Comparison of ENCODE assay signal across 13 cellular contexts in genomic region chr12:8261111-8261554, GRCh38. TPM values are rescaled to one million over a fixed set of nuclear protein-coding genes. Genes with fewer than 3 reads are reported as not detected.
DNase-seq lines count a peak whose midpoint lies in the region; ATAC-seq, FAIRE-seq and TF ChIP-seq lines count a peak whose summit lies in the region.
"Not testable (repeated sequence)": the region's sequence is repeated elsewhere in the genome, so short reads cannot be mapped to it uniquely, and the experiment has no call there.
"Had no signal": no experiment of that assay in that cellular context is flagged by ENCODE, and none has a peak within 500 bp of the region (broad histone marks: within the 10 kb centered on the region; RNA-seq: fewer than 3 reads in every experiment).

No MANE protein-coding gene starts in this region.

- not testable (repeated sequence) for H2AK5ac ChIP-seq in neuronal stem cell (ENCODE audit: low read depth, low read length)

- FAIRE-seq in K562 (lab: Jason Lieb, UNC), result not testable (repeated sequence)

- not testable (repeated sequence) for TF ChIP-seq CTCF in K562 (IDR thresholded peaks at IDR 0.05 in 2 of 3, conservative IDR thresholded peaks at IDR 0.05 in 1 of 3; ENCODE audit: insufficient read depth in 2 of 3, low read depth in 1 of 3, low read length in 3 of 3); upper lobe of right lung (IDR thresholded peaks at IDR 0.05)

- not testable (repeated sequence) for H3K4me1 ChIP-seq in K562 (replicated peaks in 1 of 2; ENCODE audit: control insufficient read depth in 2 of 2, insufficient read depth in 2 of 2, low read length in 2 of 2); neuronal stem cell (ENCODE audit: control insufficient read depth in 2 of 2, insufficient read depth in 1 of 2, low read depth in 1 of 2, low read length in 2 of 2); upper lobe of right lung

- not testable (repeated sequence) for H3K79me1 ChIP-seq in neuronal stem cell (ENCODE audit: low read depth, low read length)

- not testable (repeated sequence) for H2BK120ac ChIP-seq in neuronal stem cell (ENCODE audit: low read depth, low read length)

- in situ Hi-C loops in K562 (cut with MboI), result not testable (repeated sequence)

- not testable (repeated sequence) for H3K27ac ChIP-seq in K562 (ENCODE audit: extremely low read depth, low read depth, low read length); neuronal stem cell (replicated peaks; ENCODE audit: low read length); upper lobe of right lung

- H2AFZ ChIP-seq in K562 (ENCODE audit: low read depth, low read length); neuronal stem cell (ENCODE audit: low read length): not testable (repeated sequence)

- H3K27me3 ChIP-seq in K562 (ENCODE audit: control insufficient read depth in 2 of 2, insufficient read depth in 2 of 2, low read length in 2 of 2); neuronal stem cell (ENCODE audit: control insufficient read depth in 3 of 3, insufficient read depth in 3 of 3, low read depth in 1 of 3, low read length in 3 of 3); upper lobe of right lung: not testable (repeated sequence)

- not testable (repeated sequence) for H3K4me2 ChIP-seq in K562 (ENCODE audit: insufficient read depth, low read length)
- peak overlapping the region; percentile 11 for H3K4me2 ChIP-seq in neuronal stem cell (ENCODE audit: insufficient read depth, low read length, poor library complexity, severe bottlenecking)

- not testable (repeated sequence) for BruUV-seq in K562 (replicated peaks; lab: Mats Ljungman, UMichigan)

- not testable (repeated sequence) for TF ChIP-seq RAD21 in K562 (CRISPR knock-in tag; conservative IDR thresholded peaks at IDR 0.05 in 1 of 2, IDR thresholded peaks at IDR 0.05 in 1 of 2)

- H3K18ac ChIP-seq in neuronal stem cell (ENCODE audit: low read length), result not testable (repeated sequence)

- H4K91ac ChIP-seq in neuronal stem cell (ENCODE audit: low read depth, low read length, poor library complexity), result not testable (repeated sequence)

- H3K9ac ChIP-seq in K562 (ENCODE audit: insufficient read depth in 1 of 2, low read depth in 2 of 2, low read length in 2 of 2); neuronal stem cell (ENCODE audit: low read depth, low read length, poor library complexity): not testable (repeated sequence)

- H3K23ac ChIP-seq in neuronal stem cell (ENCODE audit: low read depth, low read length, poor library complexity), result not testable (repeated sequence)

- not testable (repeated sequence) for H2BK12ac ChIP-seq in neuronal stem cell (ENCODE audit: low read length)

- H4K20me1 ChIP-seq in K562 (replicated peaks; ENCODE audit: control insufficient read depth, insufficient read depth, low read length), result not testable (repeated sequence)

- POLR2A ChIA-PET in K562 (lab: Yijun Ruan, JAX), result not testable (repeated sequence)

- H4K8ac ChIP-seq in neuronal stem cell (ENCODE audit: low read depth, low read length), result not testable (repeated sequence)

- not testable (repeated sequence) for H3K9me1 ChIP-seq in K562 (ENCODE audit: control insufficient read depth, insufficient read depth, low read length)

- not testable (repeated sequence) for H2BK5ac ChIP-seq in neuronal stem cell (ENCODE audit: low read length)

- H2BK15ac ChIP-seq in neuronal stem cell (ENCODE audit: low read length), result not testable (repeated sequence)

- H3K79me2 ChIP-seq in K562 (ENCODE audit: control insufficient read depth, insufficient read depth, low read length), result not testable (repeated sequence)

- DNase-seq in DMS79 (lab: John Stamatoyannopoulos, UW) (peak; percentile 24), NCI-H1105 treated with DMSO at 0.1 percent for 48 hours (lab: John Stamatoyannopoulos, UW) (peak; percentile 47), NCI-H2171 treated with DMSO at 0.1 percent for 48 hours (lab: John Stamatoyannopoulos, UW) (peak; percentile 87), OCI-M1 (lab: John Stamatoyannopoulos, UW) (peak; percentile 80), left cardiac atrium (peak; percentile 61), upper lobe of right lung (peak; percentile 67)
- DNase-seq in K562 (ENCODE audit: extremely low read depth in 1 of 4, low spot score in 3 of 4); neuronal stem cell (ENCODE audit: low spot score): not testable (repeated sequence)

- not testable (repeated sequence) for TF ChIP-seq POLR2A in K562 (conservative IDR thresholded peaks at IDR 0.05)

- ATAC-seq in K562, upper lobe of right lung: not testable (repeated sequence)
- peak; percentile 80 to 85 for ATAC-seq in left cardiac atrium

- intact Hi-C loops in K562 (cut with micrococcal nuclease); left cardiac atrium (cut with DNase I); upper lobe of right lung (cut with DNase I): not testable (repeated sequence)

- not testable (repeated sequence) for TF ChIP-seq EP300 in K562 (IDR thresholded peaks at IDR 0.05; ENCODE audit: low read length)

- H3K4me3 ChIP-seq in K562; neuronal stem cell (ENCODE audit: low read length in 2 of 2); upper lobe of right lung: not testable (repeated sequence)

- not testable (repeated sequence) for H3K9me3 ChIP-seq in K562 (replicated peaks; ENCODE audit: control insufficient read depth, insufficient read depth, low read depth, low read length); neuronal stem cell (replicated peaks in 1 of 2; ENCODE audit: control insufficient read depth in 2 of 2, insufficient read depth in 1 of 2, low read depth in 1 of 2, low read length in 2 of 2); upper lobe of right lung

- not testable (repeated sequence) for H3K14ac ChIP-seq in neuronal stem cell (ENCODE audit: low read length)

- WGBS in K562 (ENCODE audit: insufficient coverage, low coverage, missing lambda C conversion rate), result 2% methylated on average over 10 of the region's 14 CpGs
- no CpG with 5 or more reads among the region's 14 CpGs for WGBS in neuronal stem cell (ENCODE audit: extremely low coverage in 2 of 2, insufficient read length in 2 of 2, insufficient replicate concordance in 1 of 2), 2 donors

- not testable (repeated sequence) for H3K36me3 ChIP-seq in K562 (ENCODE audit: control insufficient read depth, insufficient read depth, low read length); neuronal stem cell (replicated peaks in 1 of 2; ENCODE audit: control insufficient read depth in 2 of 2, insufficient read depth in 2 of 2, low read length in 2 of 2); upper lobe of right lung

- not testable (repeated sequence) for H3K4ac ChIP-seq in neuronal stem cell (ENCODE audit: low read length)

- CTCF ChIA-PET in K562 (lab: Yijun Ruan, JAX; ENCODE audit: low intra/inter-chr PET ratio), result not testable (repeated sequence)

TF ChIP-seq in K562, 482 proteins besides CTCF, POLR2A, EP300 and RAD21:
- TF ChIP-seq NFIC (IDR thresholded peaks at IDR 0.05) (peak; percentile 66), PKNOX1 (IDR thresholded peaks at IDR 0.05) (peak; percentile 47; the same call in 1 of the 2 replicates)

RNA-seq across cellular contexts. Expression of gene FAM90A1, which starts 33.7 kb away (rescaled TPM):
- total RNA-seq in K562 (2011; cell fraction: chromatin; rRNA removed; ENCODE audit: low replicate concordance), result not detected in 2 replicates
- not detected in 2 replicates for total RNA-seq in K562 (2011; cell fraction: nucleolus; rRNA removed)
- not detected in 2 replicates for total RNA-seq in K562 (2011; cell fraction: nucleoplasm; rRNA removed)
- 0.04 TPM in 1 of 2 replicates, not detected in the other for total RNA-seq in K562 (2014; rRNA removed)
- not detected in 2 replicates for total RNA-seq in K562 (2014; rRNA removed; fragmentation: Illumina TruSeq; extraction: Trizol)
- 0.04 TPM in 1 of 2 replicates, not detected in the other for total RNA-seq in K562 (2015; rRNA removed; fragmentation: Illumina TruSeq; extraction: Trizol)
- 0.16 TPM in 1 of 2 replicates, not detected in the other for total RNA-seq in K562 (2021)
- polyA plus RNA-seq in K562 (2011; rRNA removed), result 0.03 and 0.11 TPM in 2 replicates
- 0.04 and 0.07 TPM in 2 replicates for polyA plus RNA-seq in K562 (2011; cell fraction: cytosol; rRNA removed)
- 0.10 TPM in 1 of 2 replicates, not detected in the other for polyA plus RNA-seq in K562 (2011; cell fraction: nucleus; rRNA removed)
- polyA plus RNA-seq in K562 (2012), result 0.12 and 0.19 TPM in 2 replicates
- polyA plus RNA-seq in K562 (2014; fragmentation: Illumina TruSeq; extraction: Trizol), result 0.07 and 0.25 TPM in 2 replicates
- under 1 TPM in 1 of 2 experiments, not detected in 1; 0.01 TPM for polyA plus RNA-seq in K562 (2014; fragmentation: Nextera tagmentation; extraction: Ambion mirVana)
- 0.32 TPM in 1 of 2 replicates, not detected in the other for polyA plus RNA-seq in K562 (2014; rRNA removed)
- 0.06 TPM in 1 of 2 replicates, not detected in the other for polyA minus RNA-seq in K562 (2011; rRNA and poly(A)+ RNA removed)
- polyA minus RNA-seq in K562 (2011; cell fraction: cytosol; rRNA and poly(A)+ RNA removed), result not detected in 2 replicates
- polyA minus RNA-seq in K562 (2011; cell fraction: nucleus; rRNA and poly(A)+ RNA removed), result not detected in 2 replicates
- total RNA-seq in left cardiac atrium, result under 1 TPM; 0.16 to 0.62 TPM
- 0.29 TPM for polyA plus RNA-seq in neuronal stem cell (2013, experiment 1 of 2)
- polyA plus RNA-seq in neuronal stem cell (2013, experiment 2 of 2), result 0.30 TPM
- 0.43 TPM for total RNA-seq in upper lobe of right lung
- total RNA-seq: bronchial epithelial cell; HT-29; left lobe of liver; RPMI7951; T-helper 1 cell treated with Interleukin-12 subunit alpha and Interleukin-12 subunit beta and Interleukin-4 antibody, amounts not matched to agents 30 ng/mL and 1 ng/mL, for 36 hours had no signal
